In genomic region chr1:201469645-201470074, GRCh38 we compare ENCODE assay signal across 2 cellular contexts.
TF ChIP-seq lines count a peak whose summit lies in the region.

No MANE protein-coding gene starts in this region.

TF ChIP-seq in H1, 55 proteins besides CTCF, POLR2A, EP300 and RAD21:
- TF ChIP-seq SP1 (IDR thresholded peaks at IDR 0.05; ENCODE audit: low read depth, low read length) = 0 out of 2 replicates have a peak, but pooled peaks have one; percentile 9
- no peak for TF ChIP-seq JUND (IDR thresholded peaks at IDR 0.05; ENCODE audit: low read length)

TF ChIP-seq in neural cell, 6 proteins besides CTCF, POLR2A, EP300 and RAD21:
- TF ChIP-seq EZH2 (IDR thresholded peaks at IDR 0.05; ENCODE audit: borderline replicate concordance, insufficient read depth, low read length, poor library complexity, severe bottlenecking) (no peak), MXI1 (conservative IDR thresholded peaks at IDR 0.05; ENCODE audit: poor library complexity, severe bottlenecking) (no peak), SMC3 (conservative IDR thresholded peaks at IDR 0.05; ENCODE audit: poor library complexity) (no peak), REST (IDR thresholded peaks at IDR 0.05; ENCODE audit: borderline replicate concordance) (no peak), POLR2AphosphoS5 (IDR thresholded peaks at IDR 0.05) (no peak), TAF1 (IDR thresholded peaks at IDR 0.05; ENCODE audit: low read depth) (no peak)
